1 cellular context compared by ENCODE assay signal in the genomic region with DNA sequence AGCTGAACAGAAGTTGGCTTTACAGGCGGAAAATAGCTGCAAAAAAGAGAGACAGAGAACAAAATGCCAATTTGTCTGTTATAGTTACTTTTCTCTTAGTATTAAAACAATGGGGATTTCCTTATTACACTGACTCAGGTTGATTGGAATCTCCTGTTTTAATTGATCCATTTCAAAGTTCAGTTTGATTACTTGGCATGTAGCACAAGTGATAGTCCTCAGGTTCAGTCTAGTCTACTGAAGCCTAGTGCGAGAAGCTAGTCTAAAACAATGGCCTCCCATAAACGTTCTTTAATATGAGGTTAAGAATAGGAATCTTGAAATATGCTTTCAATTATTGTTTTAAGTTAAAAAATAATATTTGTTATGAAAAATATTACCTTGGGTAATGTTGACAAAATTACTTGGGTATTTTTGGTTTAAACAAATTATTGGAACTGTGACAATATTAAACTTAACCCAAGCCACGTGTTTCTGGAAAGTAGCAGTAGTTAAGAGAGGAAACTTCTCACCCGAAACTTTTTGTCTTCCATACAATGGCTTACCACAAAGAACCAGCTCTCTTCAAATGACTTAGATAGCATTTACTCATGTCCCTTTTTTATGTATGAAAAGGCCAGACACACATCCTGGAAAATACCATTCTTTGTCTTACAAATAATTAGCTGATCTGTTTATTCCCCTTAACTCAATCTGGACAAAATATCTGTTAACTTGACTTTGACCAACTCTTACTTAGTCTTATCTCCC.
TF ChIP-seq lines count a peak whose summit lies in the region.

No MANE protein-coding gene starts in this region.

TF ChIP-seq in GM23338, 12 proteins besides CTCF, POLR2A, EP300 and RAD21 (continued from another document):
- TF ChIP-seq, protein P1, sequence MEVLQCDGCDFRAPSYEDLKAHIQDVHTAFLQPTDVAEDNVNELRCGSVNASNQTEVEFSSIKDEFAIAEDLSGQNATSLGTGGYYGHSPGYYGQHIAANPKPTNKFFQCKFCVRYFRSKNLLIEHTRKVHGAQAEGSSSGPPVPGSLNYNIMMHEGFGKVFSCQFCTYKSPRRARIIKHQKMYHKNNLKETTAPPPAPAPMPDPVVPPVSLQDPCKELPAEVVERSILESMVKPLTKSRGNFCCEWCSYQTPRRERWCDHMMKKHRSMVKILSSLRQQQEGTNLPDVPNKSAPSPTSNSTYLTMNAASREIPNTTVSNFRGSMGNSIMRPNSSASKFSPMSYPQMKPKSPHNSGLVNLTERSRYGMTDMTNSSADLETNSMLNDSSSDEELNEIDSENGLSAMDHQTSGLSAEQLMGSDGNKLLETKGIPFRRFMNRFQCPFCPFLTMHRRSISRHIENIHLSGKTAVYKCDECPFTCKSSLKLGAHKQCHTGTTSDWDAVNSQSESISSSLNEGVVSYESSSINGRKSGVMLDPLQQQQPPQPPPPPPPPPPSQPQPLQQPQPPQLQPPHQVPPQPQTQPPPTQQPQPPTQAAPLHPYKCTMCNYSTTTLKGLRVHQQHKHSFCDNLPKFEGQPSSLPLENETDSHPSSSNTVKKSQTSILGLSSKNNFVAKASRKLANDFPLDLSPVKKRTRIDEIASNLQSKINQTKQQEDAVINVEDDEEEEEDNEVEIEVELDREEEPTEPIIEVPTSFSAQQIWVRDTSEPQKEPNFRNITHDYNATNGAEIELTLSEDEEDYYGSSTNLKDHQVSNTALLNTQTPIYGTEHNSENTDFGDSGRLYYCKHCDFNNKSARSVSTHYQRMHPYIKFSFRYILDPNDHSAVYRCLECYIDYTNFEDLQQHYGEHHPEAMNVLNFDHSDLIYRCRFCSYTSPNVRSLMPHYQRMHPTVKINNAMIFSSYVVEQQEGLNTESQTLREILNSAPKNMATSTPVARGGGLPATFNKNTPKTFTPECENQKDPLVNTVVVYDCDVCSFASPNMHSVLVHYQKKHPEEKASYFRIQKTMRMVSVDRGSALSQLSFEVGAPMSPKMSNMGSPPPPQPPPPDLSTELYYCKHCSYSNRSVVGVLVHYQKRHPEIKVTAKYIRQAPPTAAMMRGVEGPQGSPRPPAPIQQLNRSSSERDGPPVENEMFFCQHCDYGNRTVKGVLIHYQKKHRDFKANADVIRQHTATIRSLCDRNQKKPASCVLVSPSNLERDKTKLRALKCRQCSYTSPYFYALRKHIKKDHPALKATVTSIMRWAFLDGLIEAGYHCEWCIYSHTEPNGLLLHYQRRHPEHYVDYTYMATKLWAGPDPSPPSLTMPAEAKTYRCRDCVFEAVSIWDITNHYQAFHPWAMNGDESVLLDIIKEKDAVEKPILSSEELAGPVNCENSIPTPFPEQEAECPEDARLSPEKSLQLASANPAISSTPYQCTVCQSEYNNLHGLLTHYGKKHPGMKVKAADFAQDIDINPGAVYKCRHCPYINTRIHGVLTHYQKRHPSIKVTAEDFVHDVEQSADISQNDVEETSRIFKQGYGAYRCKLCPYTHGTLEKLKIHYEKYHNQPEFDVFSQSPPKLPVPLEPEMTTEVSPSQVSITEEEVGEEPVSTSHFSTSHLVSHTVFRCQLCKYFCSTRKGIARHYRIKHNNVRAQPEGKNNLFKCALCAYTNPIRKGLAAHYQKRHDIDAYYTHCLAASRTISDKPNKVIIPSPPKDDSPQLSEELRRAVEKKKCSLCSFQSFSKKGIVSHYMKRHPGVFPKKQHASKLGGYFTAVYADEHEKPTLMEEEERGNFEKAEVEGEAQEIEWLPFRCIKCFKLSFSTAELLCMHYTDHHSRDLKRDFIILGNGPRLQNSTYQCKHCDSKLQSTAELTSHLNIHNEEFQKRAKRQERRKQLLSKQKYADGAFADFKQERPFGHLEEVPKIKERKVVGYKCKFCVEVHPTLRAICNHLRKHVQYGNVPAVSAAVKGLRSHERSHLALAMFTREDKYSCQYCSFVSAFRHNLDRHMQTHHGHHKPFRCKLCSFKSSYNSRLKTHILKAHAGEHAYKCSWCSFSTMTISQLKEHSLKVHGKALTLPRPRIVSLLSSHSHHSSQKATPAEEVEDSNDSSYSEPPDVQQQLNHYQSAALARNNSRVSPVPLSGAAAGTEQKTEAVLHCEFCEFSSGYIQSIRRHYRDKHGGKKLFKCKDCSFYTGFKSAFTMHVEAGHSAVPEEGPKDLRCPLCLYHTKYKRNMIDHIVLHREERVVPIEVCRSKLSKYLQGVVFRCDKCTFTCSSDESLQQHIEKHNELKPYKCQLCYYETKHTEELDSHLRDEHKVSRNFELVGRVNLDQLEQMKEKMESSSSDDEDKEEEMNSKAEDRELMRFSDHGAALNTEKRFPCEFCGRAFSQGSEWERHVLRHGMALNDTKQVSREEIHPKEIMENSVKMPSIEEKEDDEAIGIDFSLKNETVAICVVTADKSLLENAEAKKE (CRISPR knock-in tag; IDR thresholded peaks at IDR 0.05): no peak
TF ChIP-seq in GM23338: peak in this region for 0.
